ENCODE assay signal across 2 cellular contexts in genomic region chr5:18321516-18321915, GRCh38.
TF ChIP-seq lines count a peak whose summit lies in the region.

No MANE protein-coding gene starts in this region.

TF ChIP-seq in GM23338, 12 proteins besides CTCF, POLR2A, EP300 and RAD21:
- no peak for TF ChIP-seq ETS1 (IDR thresholded peaks at IDR 0.05)
- TF ChIP-seq ZNF331 (CRISPR knock-in tag; IDR thresholded peaks at IDR 0.05; ENCODE audit: low read depth) = no peak
- TF ChIP-seq NANOG (IDR thresholded peaks at IDR 0.05; ENCODE audit: borderline replicate concordance) = no peak
- no peak for TF ChIP-seq ZNF114 (CRISPR knock-in tag; IDR thresholded peaks at IDR 0.05)
- TF ChIP-seq STAT1 (IDR thresholded peaks at IDR 0.05; ENCODE audit: unreplicated experiment) = no peak
- TF ChIP-seq CREB1 (CRISPR knock-in tag; IDR thresholded peaks at IDR 0.05; ENCODE audit: low read depth) = no peak
- no peak for TF ChIP-seq EZH2phosphoT487 (IDR thresholded peaks at IDR 0.05; ENCODE audit: unreplicated experiment)
- TF ChIP-seq EZH2 (IDR thresholded peaks at IDR 0.05; ENCODE audit: low read depth, unreplicated experiment) = no peak
- no peak for TF ChIP-seq JUNB (IDR thresholded peaks at IDR 0.05; ENCODE audit: unreplicated experiment)
- TF ChIP-seq REST (IDR thresholded peaks at IDR 0.05; ENCODE audit: unreplicated experiment) = no peak
- TF ChIP-seq POLR2AphosphoS5 (IDR thresholded peaks at IDR 0.05; ENCODE audit: low read depth) = no peak
- no peak for TF ChIP-seq ZNF462 (CRISPR knock-in tag; IDR thresholded peaks at IDR 0.05)

TF ChIP-seq in H1, 55 proteins besides CTCF, POLR2A, EP300 and RAD21:
- TF ChIP-seq SP2 (IDR thresholded peaks at IDR 0.05; ENCODE audit: low read length) (no peak), SAP30 (IDR thresholded peaks at IDR 0.05; ENCODE audit: insufficient read depth, insufficient replicate concordance, low read length) (no peak), TAF7 (optimal IDR thresholded peaks at IDR 0.05; ENCODE audit: borderline replicate concordance, low read depth, low read length) (no peak), ZNF274 (IDR thresholded peaks at IDR 0.05; ENCODE audit: borderline replicate concordance, extremely low read depth, low read length) (no peak), PHF8 (conservative IDR thresholded peaks at IDR 0.05; ENCODE audit: low read depth, low read length) (no peak)
